2 cellular contexts compared by ENCODE assay signal in the genomic region with DNA sequence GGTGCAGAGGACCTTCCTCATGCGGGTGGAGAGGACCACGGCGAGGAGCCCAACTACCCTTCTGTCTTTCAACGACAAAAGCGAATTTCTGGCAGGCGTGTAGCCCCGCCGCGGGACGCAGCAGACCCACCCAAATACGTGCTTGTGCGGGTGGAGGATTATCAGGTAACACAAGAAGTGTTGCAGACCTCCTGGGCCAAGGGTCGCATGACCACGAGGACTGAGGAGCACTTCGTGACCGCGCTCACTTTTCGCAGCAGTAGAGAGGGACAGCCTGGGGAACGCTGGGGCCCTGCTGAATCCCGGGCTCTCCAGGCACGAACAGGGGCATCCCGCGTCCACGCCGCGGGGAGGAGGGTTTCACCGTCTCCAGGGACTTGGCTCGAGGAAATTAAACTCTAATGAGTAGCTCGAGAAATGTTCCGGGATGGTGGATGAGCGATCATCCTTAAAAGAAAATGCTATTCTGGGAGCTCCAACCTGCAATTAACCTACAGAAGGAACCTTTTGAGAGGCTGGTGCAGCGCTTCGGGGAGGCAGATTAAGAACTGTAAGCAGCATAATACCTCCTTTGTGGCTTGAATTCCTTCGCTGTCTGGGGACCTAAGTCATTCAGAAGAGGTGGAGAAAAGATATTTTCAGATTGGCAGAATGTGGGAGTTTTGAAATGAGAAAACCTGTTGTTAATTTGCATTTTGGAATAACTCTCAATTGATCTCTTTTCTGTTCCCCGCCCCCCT.
TF ChIP-seq lines count a peak whose summit lies in the region.

No MANE protein-coding gene starts in this region.

TF ChIP-seq in HCT116, 20 proteins besides CTCF, POLR2A, EP300 and RAD21:
- TF ChIP-seq ZNF274 (IDR thresholded peaks at IDR 0.05; ENCODE audit: low read depth, low read length) (no peak), CBX3 (IDR thresholded peaks at IDR 0.05; ENCODE audit: low read depth) (no peak), YY1 (IDR thresholded peaks at IDR 0.05; ENCODE audit: extremely low read depth, insufficient replicate concordance, low read depth, low read length) (no peak), ZFX (IDR thresholded peaks at IDR 0.05) (no peak)
- TF ChIP-seq, protein P1, sequence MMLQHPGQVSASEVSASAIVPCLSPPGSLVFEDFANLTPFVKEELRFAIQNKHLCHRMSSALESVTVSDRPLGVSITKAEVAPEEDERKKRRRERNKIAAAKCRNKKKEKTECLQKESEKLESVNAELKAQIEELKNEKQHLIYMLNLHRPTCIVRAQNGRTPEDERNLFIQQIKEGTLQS (IDR thresholded peaks at IDR 0.05) = no peak

TF ChIP-seq in GM12878, 131 proteins besides CTCF, POLR2A, EP300 and RAD21:
- TF ChIP-seq KAT2A (conservative IDR thresholded peaks at IDR 0.05; ENCODE audit: control insufficient read depth, low read depth, low read length) (no peak), NFXL1 (IDR thresholded peaks at IDR 0.05; ENCODE audit: borderline replicate concordance) (no peak), SIX5 (IDR thresholded peaks at IDR 0.05; ENCODE audit: low read depth, low read length, severe bottlenecking) (no peak), NFYA (IDR thresholded peaks at IDR 0.05; ENCODE audit: borderline replicate concordance, low read depth, low read length) (no peak), ZNF274 (IDR thresholded peaks at IDR 0.05; ENCODE audit: insufficient read depth, insufficient read length) (no peak), FOS (IDR thresholded peaks at IDR 0.05; ENCODE audit: borderline replicate concordance, extremely low read depth, insufficient read length) (no peak), IKZF2 (IDR thresholded peaks at IDR 0.05) (no peak), GABPA (IDR thresholded peaks at IDR 0.05; ENCODE audit: low read depth) (no peak), TCF12 (IDR thresholded peaks at IDR 0.05; ENCODE audit: low read depth, low read length) (no peak), SIN3A (IDR thresholded peaks at IDR 0.05; ENCODE audit: low read depth, low read length) (no peak), NR2C1 (IDR thresholded peaks at IDR 0.05) (no peak), CBX3 (IDR thresholded peaks at IDR 0.05; ENCODE audit: borderline replicate concordance, low read depth) (no peak)
- TF ChIP-seq, protein P2, sequence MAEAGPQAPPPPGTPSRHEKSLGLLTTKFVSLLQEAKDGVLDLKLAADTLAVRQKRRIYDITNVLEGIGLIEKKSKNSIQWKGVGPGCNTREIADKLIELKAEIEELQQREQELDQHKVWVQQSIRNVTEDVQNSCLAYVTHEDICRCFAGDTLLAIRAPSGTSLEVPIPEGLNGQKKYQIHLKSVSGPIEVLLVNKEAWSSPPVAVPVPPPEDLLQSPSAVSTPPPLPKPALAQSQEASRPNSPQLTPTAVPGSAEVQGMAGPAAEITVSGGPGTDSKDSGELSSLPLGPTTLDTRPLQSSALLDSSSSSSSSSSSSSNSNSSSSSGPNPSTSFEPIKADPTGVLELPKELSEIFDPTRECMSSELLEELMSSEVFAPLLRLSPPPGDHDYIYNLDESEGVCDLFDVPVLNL (IDR thresholded peaks at IDR 0.05; ENCODE audit: low read depth, low read length) = no peak
- TF ChIP-seq, protein P1 (IDR thresholded peaks at IDR 0.05; ENCODE audit: borderline replicate concordance, extremely low read depth, low read depth, low read length) = no peak
- TF ChIP-seq, protein P3, sequence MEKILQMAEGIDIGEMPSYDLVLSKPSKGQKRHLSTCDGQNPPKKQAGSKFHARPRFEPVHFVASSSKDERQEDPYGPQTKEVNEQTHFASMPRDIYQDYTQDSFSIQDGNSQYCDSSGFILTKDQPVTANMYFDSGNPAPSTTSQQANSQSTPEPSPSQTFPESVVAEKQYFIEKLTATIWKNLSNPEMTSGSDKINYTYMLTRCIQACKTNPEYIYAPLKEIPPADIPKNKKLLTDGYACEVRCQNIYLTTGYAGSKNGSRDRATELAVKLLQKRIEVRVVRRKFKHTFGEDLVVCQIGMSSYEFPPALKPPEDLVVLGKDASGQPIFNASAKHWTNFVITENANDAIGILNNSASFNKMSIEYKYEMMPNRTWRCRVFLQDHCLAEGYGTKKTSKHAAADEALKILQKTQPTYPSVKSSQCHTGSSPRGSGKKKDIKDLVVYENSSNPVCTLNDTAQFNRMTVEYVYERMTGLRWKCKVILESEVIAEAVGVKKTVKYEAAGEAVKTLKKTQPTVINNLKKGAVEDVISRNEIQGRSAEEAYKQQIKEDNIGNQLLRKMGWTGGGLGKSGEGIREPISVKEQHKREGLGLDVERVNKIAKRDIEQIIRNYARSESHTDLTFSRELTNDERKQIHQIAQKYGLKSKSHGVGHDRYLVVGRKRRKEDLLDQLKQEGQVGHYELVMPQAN (conservative IDR thresholded peaks at IDR 0.05) = no peak
- TF ChIP-seq, protein P4, sequence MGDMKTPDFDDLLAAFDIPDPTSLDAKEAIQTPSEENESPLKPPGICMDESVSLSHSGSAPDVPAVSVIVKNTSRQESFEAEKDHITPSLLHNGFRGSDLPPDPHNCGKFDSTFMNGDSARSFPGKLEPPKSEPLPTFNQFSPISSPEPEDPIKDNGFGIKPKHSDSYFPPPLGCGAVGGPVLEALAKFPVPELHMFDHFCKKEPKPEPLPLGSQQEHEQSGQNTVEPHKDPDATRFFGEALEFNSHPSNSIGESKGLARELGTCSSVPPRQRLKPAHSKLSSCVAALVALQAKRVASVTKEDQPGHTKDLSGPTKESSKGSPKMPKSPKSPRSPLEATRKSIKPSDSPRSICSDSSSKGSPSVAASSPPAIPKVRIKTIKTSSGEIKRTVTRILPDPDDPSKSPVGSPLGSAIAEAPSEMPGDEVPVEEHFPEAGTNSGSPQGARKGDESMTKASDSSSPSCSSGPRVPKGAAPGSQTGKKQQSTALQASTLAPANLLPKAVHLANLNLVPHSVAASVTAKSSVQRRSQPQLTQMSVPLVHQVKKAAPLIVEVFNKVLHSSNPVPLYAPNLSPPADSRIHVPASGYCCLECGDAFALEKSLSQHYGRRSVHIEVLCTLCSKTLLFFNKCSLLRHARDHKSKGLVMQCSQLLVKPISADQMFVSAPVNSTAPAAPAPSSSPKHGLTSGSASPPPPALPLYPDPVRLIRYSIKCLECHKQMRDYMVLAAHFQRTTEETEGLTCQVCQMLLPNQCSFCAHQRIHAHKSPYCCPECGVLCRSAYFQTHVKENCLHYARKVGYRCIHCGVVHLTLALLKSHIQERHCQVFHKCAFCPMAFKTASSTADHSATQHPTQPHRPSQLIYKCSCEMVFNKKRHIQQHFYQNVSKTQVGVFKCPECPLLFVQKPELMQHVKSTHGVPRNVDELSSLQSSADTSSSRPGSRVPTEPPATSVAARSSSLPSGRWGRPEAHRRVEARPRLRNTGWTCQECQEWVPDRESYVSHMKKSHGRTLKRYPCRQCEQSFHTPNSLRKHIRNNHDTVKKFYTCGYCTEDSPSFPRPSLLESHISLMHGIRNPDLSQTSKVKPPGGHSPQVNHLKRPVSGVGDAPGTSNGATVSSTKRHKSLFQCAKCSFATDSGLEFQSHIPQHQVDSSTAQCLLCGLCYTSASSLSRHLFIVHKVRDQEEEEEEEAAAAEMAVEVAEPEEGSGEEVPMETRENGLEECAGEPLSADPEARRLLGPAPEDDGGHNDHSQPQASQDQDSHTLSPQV (IDR thresholded peaks at IDR 0.05) = no peak
